Comparison of ENCODE assay signal across 9 cellular contexts in the genomic region with DNA sequence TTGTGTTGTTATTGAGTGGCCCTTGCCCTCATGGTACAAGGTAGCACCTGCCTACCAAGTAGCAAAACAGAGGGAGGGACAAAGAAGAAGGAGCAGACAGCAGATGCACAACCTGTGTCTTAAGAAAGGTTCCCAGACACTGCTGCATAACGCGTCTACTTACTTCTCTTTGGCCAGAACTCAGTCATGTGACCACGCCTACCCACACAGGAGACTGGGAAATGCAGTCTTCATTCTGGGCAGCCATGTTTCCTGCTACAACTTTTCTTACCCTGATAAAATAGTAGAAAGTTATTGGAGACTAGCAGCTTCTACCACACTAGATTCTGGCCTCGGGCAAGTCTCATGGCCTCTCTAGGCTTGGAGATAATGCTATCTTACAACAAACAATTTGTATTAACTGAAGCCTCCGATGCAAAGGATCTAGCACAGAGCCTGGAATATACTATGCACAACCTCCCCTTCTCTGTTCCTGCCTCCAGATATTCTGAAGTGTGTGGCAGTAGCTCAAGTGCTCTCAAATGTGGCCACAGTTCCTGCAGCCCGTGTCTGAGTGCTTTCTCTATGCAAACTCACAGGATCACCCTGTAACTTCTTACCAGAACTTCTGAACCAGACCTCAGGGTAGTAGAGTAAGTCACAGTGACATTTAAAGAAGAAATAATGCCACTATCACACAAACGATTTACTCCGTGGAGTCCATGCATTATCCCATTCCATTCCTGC. TPM values are rescaled to one million over a fixed set of nuclear protein-coding genes. Genes with fewer than 3 reads are reported as not detected.
DNase-seq lines count a peak whose midpoint lies in the region; ATAC-seq and TF ChIP-seq lines count a peak whose summit lies in the region.
"Had no signal": no experiment of that assay in that cellular context is flagged by ENCODE, and none has a peak within 500 bp of the region (broad histone marks: within the 10 kb centered on the region; RNA-seq: fewer than 3 reads in every experiment).

No MANE protein-coding gene starts in this region.

- ATAC-seq in right lobe of liver (peak; percentile 17 to 38 (median 27)), GM21786 (IDR thresholded peaks at IDR 0.05; ENCODE audit: unreplicated experiment) (no peak)

- H3K27me3 ChIP-seq in brain microvascular endothelial cell (replicated peaks) (no peaks in the 10 kb centered on the region), right lobe of liver (no peaks in the 10 kb centered on the region)

- H3K27ac ChIP-seq in brain microvascular endothelial cell (no peak overlapping the region), right lobe of liver (no peak overlapping the region)

- H3K4me3 Mint-ChIP-seq in T-helper 2 cell treated with Interferon-gamma antibody and Interleukin-4, amounts not matched to agents 5 μg/mL and 100 μg/mL, for 36 hours: peak overlapping the region; percentile 13

- WGBS in right lobe of liver (ENCODE audit: insufficient coverage, low coverage, low lambda C conversion rate, missing lambda C conversion rate): 18% methylated on average over 7 of the region's 8 CpGs

- H3K36me3 ChIP-seq in brain microvascular endothelial cell (replicated peaks) (no peaks in the 10 kb centered on the region), right lobe of liver (no peaks in the 10 kb centered on the region)

- H3K9me3 Mint-ChIP-seq in T-helper 2 cell treated with Interferon-gamma antibody and Interleukin-4, amounts not matched to agents 5 μg/mL and 100 μg/mL, for 36 hours: no peaks in the 10 kb centered on the region

- H3K27ac Mint-ChIP-seq in T-helper 2 cell treated with Interferon-gamma antibody and Interleukin-4, amounts not matched to agents 5 μg/mL and 100 μg/mL, for 36 hours: no peak overlapping the region

- H3K4me1 Mint-ChIP-seq in T-helper 2 cell treated with Interferon-gamma antibody and Interleukin-4, amounts not matched to agents 5 μg/mL and 100 μg/mL, for 36 hours (ENCODE audit: low read depth): peaks cover 28% of the 10 kb centered on the region

- no peak for TF ChIP-seq POLR2A in right lobe of liver (IDR thresholded peaks at IDR 0.05)

- no peaks in the 10 kb centered on the region for H3K9me3 ChIP-seq in right lobe of liver

- H3K4me3 ChIP-seq in Jurkat, Clone E6-1 (ENCODE audit: low read length): no peak overlapping the region
- no peak overlapping the region for H3K4me3 ChIP-seq in brain microvascular endothelial cell (ENCODE audit: low read depth, low read length)
- no peak overlapping the region for H3K4me3 ChIP-seq in right lobe of liver
- H3K4me3 ChIP-seq: skin epidermis had no signal

- H3K27me3 Mint-ChIP-seq in T-helper 2 cell treated with Interferon-gamma antibody and Interleukin-4, amounts not matched to agents 5 μg/mL and 100 μg/mL, for 36 hours (ENCODE audit: low read depth): no peaks in the 10 kb centered on the region

- in situ Hi-C loops in brain microvascular endothelial cell (cut with HindIII; ENCODE audit: low pct_ligation_motif_present, low sequenced_read_pairs): no loop called here

- intact Hi-C loops in right lobe of liver (cut with DNase I): loop anchor here (5.0 to 10.0 kb wide), 4 partner anchors 61 to 234 kb away; no protein-coding TSS in a partner anchor

- H3K36me3 Mint-ChIP-seq in T-helper 2 cell treated with Interferon-gamma antibody and Interleukin-4, amounts not matched to agents 5 μg/mL and 100 μg/mL, for 36 hours (ENCODE audit: low read depth): no peaks in the 10 kb centered on the region

- peaks cover 0 to 12% (median 0%) of the 10 kb centered on the region in 4 donors for H3K4me1 ChIP-seq in right lobe of liver

- DNase-seq in GM10266 (ENCODE audit: extremely low spot score): peak; percentile 58
- DNase-seq in Jurkat, Clone E6-1 (ENCODE audit: low read depth, low spot score): peak; percentile 85
- peak; percentile 68 for DNase-seq in T-helper 2 cell treated with Interferon-gamma antibody and Interleukin-4, amounts not matched to agents 5 μg/mL and 100 μg/mL, for 36 hours (ENCODE audit: low spot score)
- peak; percentile 66 for DNase-seq in brain microvascular endothelial cell
- no peak for DNase-seq in right lobe of liver
- DNase-seq in stimulated activated naive CD4-positive, alpha-beta T cell (lab: John Stamatoyannopoulos, UW): peak; percentile 42 to 78 (median 69)
- DNase-seq in NCI-H1048 (lab: John Stamatoyannopoulos, UW): no peak

- TF ChIP-seq CTCF in GM10266 (IDR thresholded peaks at IDR 0.05; ENCODE audit: control insufficient read depth, insufficient read depth, low read depth, missing control alignments) (no peak), brain microvascular endothelial cell (IDR thresholded peaks at IDR 0.05; ENCODE audit: low read depth, low read length, missing control alignments) (no peak), right lobe of liver (IDR thresholded peaks at IDR 0.05) (no peak)

RNA-seq across cellular contexts. Expression of a gene that starts 34.1 kb away (rescaled TPM):
- polyA plus RNA-seq in Jurkat, Clone E6-1 (2012; ENCODE audit: insufficient read depth, insufficient read length): 7.1 TPM
- total RNA-seq in right lobe of liver: 10 to 100 TPM in 1 of 6 experiments, 1 to 10 TPM in 5; 2.0 to 11.2 (median 5.4) TPM

RNA-seq across cellular contexts. Expression of a gene that starts 41.7 kb away (rescaled TPM):
- not detected for polyA plus RNA-seq in Jurkat, Clone E6-1 (2012; ENCODE audit: insufficient read depth, insufficient read length)
- total RNA-seq in right lobe of liver: under 1 TPM in 3 of 6 experiments, not detected in 3; 0.46 to 0.61 (median 0.46) TPM

Comparison
In these comparisons a context has a peak if more than half of its experiments do, and no peak if none do; other contexts are left out.
1. DNase-seq: peak in GM10266 (single experiment), Jurkat, Clone E6-1 (single experiment), T-helper 2 cell treated with Interferon-gamma antibody and Interleukin-4, amounts not matched to agents 5 μg/mL and 100 μg/mL, for 36 hours (single experiment), brain microvascular endothelial cell (single experiment) and stimulated activated naive CD4-positive, alpha-beta T cell (6 of 6); none in right lobe of liver (0 of 3) and NCI-H1048 (single experiment).